Comparison of ENCODE assay signal across 17 cellular contexts in the genomic region with DNA sequence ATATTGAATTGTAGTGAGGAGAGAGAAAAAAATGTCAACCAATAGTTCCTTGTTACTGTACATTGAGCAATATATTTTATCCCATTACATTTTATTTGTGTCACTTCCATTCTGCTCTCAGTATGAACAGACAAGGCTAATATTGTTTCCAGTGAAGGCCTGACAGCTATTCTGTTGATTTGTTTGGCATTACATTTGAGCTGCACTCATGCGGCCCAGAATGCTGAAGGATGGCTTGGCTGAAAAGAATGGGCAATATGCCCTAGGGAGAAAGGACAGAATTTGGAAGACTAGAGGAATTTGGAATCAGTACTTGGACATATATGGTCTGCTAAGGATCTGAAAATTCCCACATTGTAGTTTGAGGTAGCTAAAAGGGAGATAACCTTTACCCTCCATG.
DNase-seq lines count a peak whose midpoint lies in the region; ATAC-seq and TF ChIP-seq lines count a peak whose summit lies in the region.
"Had no signal": no experiment of that assay in that cellular context is flagged by ENCODE, and none has a peak within 500 bp of the region (broad histone marks: within the 10 kb centered on the region; RNA-seq: fewer than 3 reads in every experiment).

No MANE protein-coding gene starts in this region.

- TF ChIP-seq CTCF in left ventricle myocardium inferior (IDR thresholded peaks at IDR 0.05; ENCODE audit: borderline replicate concordance) (no peak), WERI-Rb-1 (IDR thresholded peaks at IDR 0.05; ENCODE audit: low read depth, low read length) (no peak)

- H3K27me3 ChIP-seq in left ventricle myocardium inferior (ENCODE audit: low read depth) (no peaks in the 10 kb centered on the region), WERI-Rb-1 (ENCODE audit: insufficient read depth, low read depth, severe bottlenecking) (peaks cover 3% of the 10 kb centered on the region)

- peak; percentile 2 for DNase-seq in G401 (ENCODE audit: low spot score)
- DNase-seq in astrocyte of the hippocampus (ENCODE audit: low read depth, low spot score): peak; percentile 66
- DNase-seq in medulla oblongata (ENCODE audit: extremely low spot score): peak; percentile 60
- no peak for DNase-seq in left ventricle myocardium inferior
- no peak for DNase-seq in ureter (ENCODE audit: low spot score)
- no peak for DNase-seq in WERI-Rb-1
- DNase-seq: ACHN; Calu3; CD4-positive, alpha-beta memory T cell; DMS79 treated with DMSO at 0.1 percent for 48 hours; GM23248; HCEC 1CT; IMR-90 had no signal

- H3K36me3 ChIP-seq in left ventricle myocardium inferior (no peaks in the 10 kb centered on the region), WERI-Rb-1 (no peaks in the 10 kb centered on the region)

- no peak overlapping the region for H3K27ac ChIP-seq in left ventricle myocardium inferior (replicated peaks)
- no peak overlapping the region for H3K27ac ChIP-seq in WERI-Rb-1
- H3K27ac ChIP-seq: C4-2B, GM23248 had no signal

- ATAC-seq in HG03135 (IDR thresholded peaks at IDR 0.05; ENCODE audit: unreplicated experiment): no peak
- ATAC-seq: GM12878, K562 had no signal

- in situ Hi-C loops in G401 (cut with HindIII; ENCODE audit: low sequenced_read_pairs): no loop called here

- intact Hi-C loops in left ventricle myocardium inferior (cut with micrococcal nuclease): loop anchor here (10.0 kb wide), 1 partner anchor 63 kb away; no protein-coding TSS in a partner anchor

- H3K4me1 ChIP-seq in left ventricle myocardium inferior: peaks cover 11% of the 10 kb centered on the region

- no peak overlapping the region for H3K4me3 ChIP-seq in left ventricle myocardium inferior
- H3K4me3 ChIP-seq in WERI-Rb-1 (ENCODE audit: low read depth, low read length): no peak overlapping the region
- H3K4me3 ChIP-seq: GM12878, GM23248, K562 had no signal

- H3K9me3 ChIP-seq in left ventricle myocardium inferior (replicated peaks): no peaks in the 10 kb centered on the region
- H3K9me3 ChIP-seq in WERI-Rb-1 (ENCODE audit: severe bottlenecking): no peaks in the 10 kb centered on the region

Comparison
In these comparisons a context has a peak if more than half of its experiments do, and no peak if none do; other contexts are left out.
1. DNase-seq: peak in G401 (single experiment), astrocyte of the hippocampus (single experiment) and medulla oblongata (single experiment); none in left ventricle myocardium inferior (single experiment), ureter (single experiment) and WERI-Rb-1 (single experiment).